8 cellular contexts compared by ENCODE assay signal in genomic region chr13:112722433-112723250, GRCh38. TPM values are rescaled to one million over a fixed set of nuclear protein-coding genes. Genes with fewer than 3 reads are reported as not detected.
DNase-seq lines count a peak whose midpoint lies in the region; ATAC-seq lines count a peak whose summit lies in the region.

No MANE protein-coding gene starts in this region.

- H3K27ac Mint-ChIP-seq in effector memory CD8-positive, alpha-beta T cell, result peak overlapping the region; percentile 12 to 44

- DNase-seq in COLO829 (ENCODE audit: low spot score) (peak; percentile 93), NCI-H226 (peak; percentile 99), mucosa of gallbladder (ENCODE audit: low spot score) (peak; percentile 88), cerebellum (ENCODE audit: low spot score) (no peak), amygdala (lab: John Stamatoyannopoulos, UW) (no peak)
- no peak for DNase-seq in effector memory CD8-positive, alpha-beta T cell
- no peak for DNase-seq in activated CD4-positive, CD25-positive, alpha-beta regulatory T cell treated with anti-CD3 and anti-CD28 coated beads, Interleukin-2, amount 50 U/mL, for 72 hours

- no peak overlapping the region for H3K4me3 Mint-ChIP-seq in effector memory CD8-positive, alpha-beta T cell

- peaks cover 21 to 28% of the 10 kb centered on the region in 2 donors for H3K4me1 Mint-ChIP-seq in effector memory CD8-positive, alpha-beta T cell (ENCODE audit: low read depth in 2 of 2)

- ATAC-seq in effector memory CD8-positive, alpha-beta T cell (replicated peaks), result no peak
- no peak for ATAC-seq in HG03571 (IDR thresholded peaks at IDR 0.05; ENCODE audit: unreplicated experiment)

- no peaks in the 10 kb centered on the region for H3K9me3 Mint-ChIP-seq in effector memory CD8-positive, alpha-beta T cell

- H3K36me3 Mint-ChIP-seq in effector memory CD8-positive, alpha-beta T cell (ENCODE audit: insufficient read depth), result peaks cover 20% of the 10 kb centered on the region

- H3K27me3 Mint-ChIP-seq in effector memory CD8-positive, alpha-beta T cell, result no peaks in the 10 kb centered on the region

RNA-seq across cellular contexts. Expression of gene ATP11A, which starts 32.8 kb away (rescaled TPM):
- total RNA-seq in mucosa of gallbladder (191 TPM), cerebellum (15.3 TPM)

Comparison
In these comparisons a context has a peak if more than half of its experiments do, and no peak if none do; other contexts are left out.
1. DNase-seq: peak in COLO829 (single experiment), NCI-H226 (single experiment) and mucosa of gallbladder (single experiment); none in effector memory CD8-positive, alpha-beta T cell (0 of 3), activated CD4-positive, CD25-positive, alpha-beta regulatory T cell treated with anti-CD3 and anti-CD28 coated beads, Interleukin-2, amount 50 U/mL, for 72 hours (single experiment), cerebellum (single experiment) and amygdala (0 of 56).
2. RNA of gene ATP11A, which starts 32.8 kb away (total RNA-seq): 191 TPM in mucosa of gallbladder (single experiment); 15.3 TPM in cerebellum (single experiment); every median in the first group is over 10 times any median in the second.